26 cellular contexts compared by ENCODE assay signal in the genomic region with DNA sequence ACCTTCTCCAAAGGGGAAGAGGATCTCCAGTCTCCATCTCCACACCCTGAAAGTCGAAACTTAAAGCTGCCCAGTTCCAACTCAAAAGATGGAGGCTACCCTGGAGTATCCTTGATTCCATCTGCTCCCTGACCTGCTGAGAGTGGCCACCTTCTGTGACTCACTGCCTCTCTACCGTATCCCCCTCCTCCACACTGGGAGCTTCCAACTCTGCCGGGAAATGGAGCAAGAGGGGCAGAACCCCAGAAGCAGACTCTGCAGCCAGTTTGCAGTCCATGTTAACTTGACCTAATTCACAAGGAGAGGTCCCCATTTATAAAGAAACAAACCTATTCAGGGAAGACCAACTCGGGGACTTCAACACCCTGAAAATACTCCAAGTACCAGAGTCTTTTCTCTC. TPM values are rescaled to one million over a fixed set of nuclear protein-coding genes. Genes with fewer than 3 reads are reported as not detected.
"Had no signal": no experiment of that assay in that cellular context is flagged by ENCODE, and none has a peak within 500 bp of the region (broad histone marks: within the 10 kb centered on the region; RNA-seq: fewer than 3 reads in every experiment).

No MANE protein-coding gene starts in this region.

- H3K9me3 ChIP-seq: psoas muscle, right lobe of liver, suprapubic skin, upper lobe of left lung had no signal

- DNase-seq: activated CD4-positive, alpha-beta memory T cell treated with anti-CD3 and anti-CD28 coated beads, Interleukin-2, amount 10 ng/mL, durations not matched to agents 7 days and 5 days; activated CD4-positive, alpha-beta T cell treated with anti-CD3 and anti-CD28 coated beads for 48 hours; activated CD4-positive, CD25-positive, alpha-beta regulatory T cell; activated CD8-positive, alpha-beta memory T cell treated with anti-CD3 and anti-CD28 coated beads, Interleukin-2, amount 10 ng/mL, durations not matched to agents 7 days and 5 days; activated naive CD4-positive, alpha-beta T cell; activated naive CD8-positive, alpha-beta T cell treated with anti-CD3 and anti-CD28 coated beads, Interleukin-2, amount 10 ng/mL, durations not matched to agents 7 days and 5 days; endodermal cell; foreskin keratinocyte; glutamatergic neuron; naive thymus-derived CD4-positive, alpha-beta T cell; psoas muscle; right lobe of liver; small intestine; stimulated activated CD4-positive, alpha-beta T cell treated with anti-CD3 and anti-CD28 coated beads, Interleukin-15, amount 100 ng/mL, for 24 hours; stimulated activated CD4-positive, alpha-beta T cell treated with anti-CD3 and anti-CD28 coated beads, Interleukin-2, amount 100 ng/mL, for 48 hours; stimulated activated naive CD8-positive, alpha-beta T cell treated with anti-CD3 and anti-CD28 coated beads, Interleukin-15, amount 100 ng/mL, for 72 hours; upper lobe of left lung had no signal

- H3K27me3 ChIP-seq: cardiac muscle cell, neural progenitor cell, right lobe of liver, suprapubic skin, upper lobe of left lung had no signal

- H3K4me3 Mint-ChIP-seq: activated CD4-positive, alpha-beta memory T cell treated with anti-CD3 and anti-CD28 coated beads, Interleukin-2, amount 10 ng/mL, durations not matched to agents 7 days and 5 days; activated CD8-positive, alpha-beta memory T cell treated with anti-CD3 and anti-CD28 coated beads, Interleukin-2, amount 10 ng/mL, durations not matched to agents 7 days and 5 days; activated naive CD8-positive, alpha-beta T cell treated with anti-CD3 and anti-CD28 coated beads, Interleukin-2, amount 10 ng/mL, durations not matched to agents 7 days and 5 days; activated T-helper 17 cell treated with anti-CD3 and anti-CD28 coated beads, Interleukin-2, amount 50 U/mL, for 72 hours; endodermal cell; naive thymus-derived CD4-positive, alpha-beta T cell; neural progenitor cell; stimulated activated naive CD8-positive, alpha-beta T cell treated with anti-CD3 and anti-CD28 coated beads, Interleukin-15, amount 100 ng/mL, for 72 hours; T-helper 2 cell treated with Interferon-gamma antibody and Interleukin-4, amounts not matched to agents 5 μg/mL and 100 μg/mL, for 36 hours had no signal

- H3K4me3 ChIP-seq: cardiac muscle cell, lung, neural progenitor cell, psoas muscle, right lobe of liver, suprapubic skin, upper lobe of left lung had no signal

- H3K36me3 Mint-ChIP-seq: activated CD8-positive, alpha-beta memory T cell treated with anti-CD3 and anti-CD28 coated beads, Interleukin-2, amount 10 ng/mL, durations not matched to agents 7 days and 5 days; activated naive CD8-positive, alpha-beta T cell treated with anti-CD3 and anti-CD28 coated beads, Interleukin-2, amount 10 ng/mL, durations not matched to agents 7 days and 5 days; naive thymus-derived CD4-positive, alpha-beta T cell; neural progenitor cell had no signal

- ATAC-seq: activated CD8-positive, alpha-beta memory T cell treated with anti-CD3 and anti-CD28 coated beads, Interleukin-2, amount 10 ng/mL, durations not matched to agents 7 days and 5 days; activated T-helper 17 cell treated with anti-CD3 and anti-CD28 coated beads, Interleukin-2, amount 50 U/mL, for 72 hours; foreskin keratinocyte; left lobe of liver; naive thymus-derived CD4-positive, alpha-beta T cell; psoas muscle; right lobe of liver; stimulated activated naive CD8-positive, alpha-beta T cell treated with anti-CD3 and anti-CD28 coated beads, Interleukin-15, amount 100 ng/mL, for 72 hours had no signal

- H3K4me1 Mint-ChIP-seq: activated CD4-positive, alpha-beta memory T cell treated with anti-CD3 and anti-CD28 coated beads, Interleukin-2, amount 10 ng/mL, durations not matched to agents 7 days and 5 days; activated CD8-positive, alpha-beta memory T cell treated with anti-CD3 and anti-CD28 coated beads, Interleukin-2, amount 10 ng/mL, durations not matched to agents 7 days and 5 days; activated naive CD8-positive, alpha-beta T cell treated with anti-CD3 and anti-CD28 coated beads, Interleukin-2, amount 10 ng/mL, durations not matched to agents 7 days and 5 days; activated T-helper 17 cell treated with anti-CD3 and anti-CD28 coated beads, Interleukin-2, amount 50 U/mL, for 72 hours; endodermal cell; naive thymus-derived CD4-positive, alpha-beta T cell; neural progenitor cell; stimulated activated naive CD8-positive, alpha-beta T cell treated with anti-CD3 and anti-CD28 coated beads, Interleukin-15, amount 100 ng/mL, for 72 hours had no signal

- H3K27ac ChIP-seq: cardiac muscle cell, epithelial cell of prostate, foreskin keratinocyte, neural progenitor cell, psoas muscle, right lobe of liver, suprapubic skin, upper lobe of left lung had no signal

- H3K4me1 ChIP-seq: foreskin keratinocyte, neural progenitor cell, psoas muscle, right lobe of liver, suprapubic skin, upper lobe of left lung had no signal

- H3K36me3 ChIP-seq: cardiac muscle cell, neural progenitor cell, right lobe of liver, suprapubic skin, upper lobe of left lung had no signal

- H2AFZ ChIP-seq: neural progenitor cell had no signal

- FAIRE-seq: keratinocyte, small intestine had no signal

- H3K9ac ChIP-seq: neural progenitor cell had no signal

- H3K4me2 ChIP-seq: neural progenitor cell had no signal

- H3K9me3 Mint-ChIP-seq: activated CD4-positive, alpha-beta memory T cell treated with anti-CD3 and anti-CD28 coated beads, Interleukin-2, amount 10 ng/mL, durations not matched to agents 7 days and 5 days; activated naive CD8-positive, alpha-beta T cell treated with anti-CD3 and anti-CD28 coated beads, Interleukin-2, amount 10 ng/mL, durations not matched to agents 7 days and 5 days; activated T-helper 17 cell treated with anti-CD3 and anti-CD28 coated beads, Interleukin-2, amount 50 U/mL, for 72 hours; endodermal cell; naive thymus-derived CD4-positive, alpha-beta T cell; neural progenitor cell; stimulated activated naive CD8-positive, alpha-beta T cell treated with anti-CD3 and anti-CD28 coated beads, Interleukin-15, amount 100 ng/mL, for 72 hours; T-helper 2 cell treated with Interferon-gamma antibody and Interleukin-4, amounts not matched to agents 5 μg/mL and 100 μg/mL, for 36 hours had no signal

- H3K27ac Mint-ChIP-seq: activated CD4-positive, alpha-beta memory T cell treated with anti-CD3 and anti-CD28 coated beads, Interleukin-2, amount 10 ng/mL, durations not matched to agents 7 days and 5 days; activated CD8-positive, alpha-beta memory T cell treated with anti-CD3 and anti-CD28 coated beads, Interleukin-2, amount 10 ng/mL, durations not matched to agents 7 days and 5 days; activated naive CD8-positive, alpha-beta T cell treated with anti-CD3 and anti-CD28 coated beads, Interleukin-2, amount 10 ng/mL, durations not matched to agents 7 days and 5 days; activated T-helper 17 cell treated with anti-CD3 and anti-CD28 coated beads, Interleukin-2, amount 50 U/mL, for 72 hours; endodermal cell; naive thymus-derived CD4-positive, alpha-beta T cell; neural progenitor cell; stimulated activated naive CD8-positive, alpha-beta T cell treated with anti-CD3 and anti-CD28 coated beads, Interleukin-15, amount 100 ng/mL, for 72 hours; T-helper 2 cell treated with Interferon-gamma antibody and Interleukin-4, amounts not matched to agents 5 μg/mL and 100 μg/mL, for 36 hours had no signal

RNA-seq across cellular contexts. Expression of a gene that starts 22.0 kb away (rescaled TPM):
- total RNA-seq: activated CD8-positive, alpha-beta memory T cell treated with anti-CD3 and anti-CD28 coated beads, Interleukin-2, amount 10 ng/mL, durations not matched to agents 7 days and 5 days; activated naive CD8-positive, alpha-beta T cell treated with anti-CD3 and anti-CD28 coated beads, Interleukin-2, amount 10 ng/mL, durations not matched to agents 7 days and 5 days had no signal
- polyA plus RNA-seq: naive thymus-derived CD4-positive, alpha-beta T cell had no signal
